ENCODE assay signal across 11 cellular contexts in genomic region chr17:27380551-27380950, GRCh38.
DNase-seq lines count a peak whose midpoint lies in the region; ATAC-seq and TF ChIP-seq lines count a peak whose summit lies in the region.
"Had no signal": no experiment of that assay in that cellular context is flagged by ENCODE, and none has a peak within 500 bp of the region (broad histone marks: within the 10 kb centered on the region; RNA-seq: fewer than 3 reads in every experiment).

No MANE protein-coding gene starts in this region.

- H3K4me1 ChIP-seq in gastrocnemius medialis, result peaks cover 10 to 13% of the 10 kb centered on the region in 2 donors

- H3K27ac ChIP-seq in gastrocnemius medialis, result no peak overlapping the region

- intact Hi-C loops in CD14-positive monocyte (cut with micrococcal nuclease), result loop anchor here in 1 of 2 donors (5.0 kb wide), 1 partner anchor 222 kb away; no protein-coding TSS in a partner anchor
- intact Hi-C loops in gastrocnemius medialis (cut with DNase I; ENCODE audit: low total_unique reads), result loop anchor here (5.0 kb wide), 1 partner anchor 77 kb away; the partner anchor contains the start of gene KSR1

- peak; percentile 2; the same call in 2 of the 3 replicates for ATAC-seq in SK-N-SH treated with all-trans-retinoic acid at 6 μM for 48 hours
- ATAC-seq in gastrocnemius medialis, result no peak
- no peak for ATAC-seq in HG03457 (IDR thresholded peaks at IDR 0.05; ENCODE audit: unreplicated experiment)

- peaks cover 6 to 13% (median 8%) of the 10 kb centered on the region in 3 donors for H3K27me3 Mint-ChIP-seq in CD14-positive monocyte (ENCODE audit: low read depth in 3 of 3)

- H3K4me1 Mint-ChIP-seq in CD14-positive monocyte, result peaks cover 17% of the 10 kb centered on the region
- H3K4me1 Mint-ChIP-seq: WTC11 had no signal

- H3K9me3 ChIP-seq in gastrocnemius medialis, result no peaks in the 10 kb centered on the region

- peak overlapping the region in 3 of 7 donors; percentile 46 to 70 (median 49) for H3K27ac Mint-ChIP-seq in CD14-positive monocyte
- H3K27ac Mint-ChIP-seq: immature natural killer cell, WTC11 had no signal

- H3K9me3 Mint-ChIP-seq in CD14-positive monocyte, result peaks cover 0 to 11% (median 4%) of the 10 kb centered on the region in 7 donors
- H3K9me3 Mint-ChIP-seq: neural crest cell had no signal

- no peaks in the 10 kb centered on the region for H3K36me3 Mint-ChIP-seq in CD14-positive monocyte
- H3K36me3 Mint-ChIP-seq: WTC11 had no signal

- TF ChIP-seq CTCF in CD14-positive monocyte (IDR thresholded peaks at IDR 0.05) (no peak), foreskin fibroblast (IDR thresholded peaks at IDR 0.05; ENCODE audit: low read depth, low read length) (no peak), gastrocnemius medialis (IDR thresholded peaks at IDR 0.05 in 4 of 5, conservative IDR thresholded peaks at IDR 0.05 in 1 of 5) (no peak)

- in situ Hi-C loops in gastrocnemius medialis (cut with MboI; ENCODE audit: low sequenced_read_pairs in 4 of 4), result no loop called here

- no peaks in the 10 kb centered on the region for H3K36me3 ChIP-seq in gastrocnemius medialis

- TF ChIP-seq POLR2A in gastrocnemius medialis (IDR thresholded peaks at IDR 0.05), result no peak

- H3K27me3 ChIP-seq in gastrocnemius medialis, result peaks cover 0 to 8% (median 0%) of the 10 kb centered on the region in 3 donors

- H3K4me3 ChIP-seq in foreskin fibroblast (ENCODE audit: low read depth in 1 of 2, low read length in 2 of 2) (peak overlapping the region; percentile 2 to 39), gastrocnemius medialis (peak overlapping the region; percentile 7 to 34 (median 22))

- no peak for DNase-seq in CD14-positive monocyte (ENCODE audit: low spot score)
- DNase-seq in foreskin fibroblast, result no peak
- no peak for DNase-seq in gastrocnemius medialis
- DNase-seq in activated CD4-positive, alpha-beta T cell treated with anti-CD3 and anti-CD28 coated beads for 1 hour, result no peak
- no peak for DNase-seq in midbrain (lab: John Stamatoyannopoulos, UW)
- no peak for DNase-seq in COLO829 (ENCODE audit: low spot score)

- peak overlapping the region; percentile 49 to 77 for H3K4me3 Mint-ChIP-seq in CD14-positive monocyte
- H3K4me3 Mint-ChIP-seq: WTC11 had no signal

TF ChIP-seq in SK-N-SH treated with all-trans-retinoic acid at 6 μM for 48 hours, 23 proteins besides CTCF, POLR2A, EP300 and RAD21:
- TF ChIP-seq ESRRG (CRISPR knock-in tag; IDR thresholded peaks at IDR 0.05), result 0 out of 2 replicates have a peak, but pooled peaks have one; percentile 48
- no peak for TF ChIP-seq OSR1 (CRISPR knock-in tag; IDR thresholded peaks at IDR 0.05)
- TF ChIP-seq ZFP30 (CRISPR knock-in tag; IDR thresholded peaks at IDR 0.05), result no peak
- TF ChIP-seq RARB (CRISPR knock-in tag; IDR thresholded peaks at IDR 0.05), result no peak
- TF ChIP-seq CSDC2 (CRISPR knock-in tag; IDR thresholded peaks at IDR 0.05), result no peak
